8 cellular contexts compared by ENCODE assay signal in genomic region chr10:11225935-11226334, GRCh38.
DNase-seq lines count a peak whose midpoint lies in the region; ATAC-seq and TF ChIP-seq lines count a peak whose summit lies in the region.

No MANE protein-coding gene starts in this region.

- H3K36me3 Mint-ChIP-seq in osteocyte (ENCODE audit: unreplicated experiment), result no peaks in the 10 kb centered on the region

- H3K27ac Mint-ChIP-seq in osteocyte (ENCODE audit: unreplicated experiment), result no peak overlapping the region

- no peaks in the 10 kb centered on the region for H3K9me3 Mint-ChIP-seq in osteocyte (ENCODE audit: unreplicated experiment)

- H3K4me1 Mint-ChIP-seq in osteocyte (ENCODE audit: unreplicated experiment), result no peaks in the 10 kb centered on the region

- H3K27me3 Mint-ChIP-seq in osteocyte (ENCODE audit: unreplicated experiment), result no peaks in the 10 kb centered on the region

- ATAC-seq in GM19438 (IDR thresholded peaks at IDR 0.05; ENCODE audit: low read depth, unreplicated experiment), result peak; percentile 42
- peak; percentile 25 for ATAC-seq in HG03469 (IDR thresholded peaks at IDR 0.05; ENCODE audit: unreplicated experiment)

- TF ChIP-seq CTCF in osteocyte (IDR thresholded peaks at IDR 0.05), result no peak

- H3K4me3 Mint-ChIP-seq in osteocyte (ENCODE audit: unreplicated experiment), result no peak overlapping the region

- DNase-seq in AML-193 (lab: John Stamatoyannopoulos, UW), result peak; percentile 11 to 37
- peak; percentile 46 for DNase-seq in activated CD8-positive, alpha-beta memory T cell treated with anti-CD3 and anti-CD28 coated beads, Interleukin-2, amount 50 U/mL, for 24 hours (ENCODE audit: extremely low read depth)
- DNase-seq in myocyte (ENCODE audit: low read depth), result peak; percentile 90
- DNase-seq in NCI-H2196 treated with DMSO at 0.1 percent for 48 hours (lab: John Stamatoyannopoulos, UW; ENCODE audit: unreplicated experiment), result no peak
- DNase-seq in osteocyte (ENCODE audit: extremely low spot score, unreplicated experiment), result no peak
- DNase-seq in HPDE6-E6E7 (ENCODE audit: extremely low spot score), result no peak

Comparison
In these comparisons a context has a peak if more than half of its experiments do, and no peak if none do; other contexts are left out.
1. DNase-seq: peak in AML-193 (2 of 2), activated CD8-positive, alpha-beta memory T cell treated with anti-CD3 and anti-CD28 coated beads, Interleukin-2, amount 50 U/mL, for 24 hours (single experiment) and myocyte (single experiment); none in NCI-H2196 treated with DMSO at 0.1 percent for 48 hours (single experiment), osteocyte (single experiment) and HPDE6-E6E7 (single experiment).